In the genomic region with DNA sequence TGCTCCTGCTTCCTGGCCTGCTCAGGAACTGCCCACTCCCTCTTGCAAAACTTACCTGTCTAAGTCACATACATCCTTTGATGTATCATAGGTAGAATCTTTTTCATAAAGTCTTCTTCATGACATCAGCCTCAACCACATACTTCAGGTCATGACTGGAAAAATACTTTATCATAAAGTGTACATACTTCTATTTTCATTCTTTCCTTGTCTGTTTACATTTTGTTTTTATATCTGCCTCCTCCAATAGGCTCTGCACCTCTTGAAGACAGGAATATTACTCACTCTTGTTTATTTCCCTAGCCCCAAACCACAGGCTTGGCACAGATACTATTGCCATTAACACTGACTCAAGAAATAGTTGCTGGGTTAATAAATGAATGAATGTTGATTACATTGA, we compare ENCODE assay signal across 29 cellular contexts. TPM values are rescaled to one million over a fixed set of nuclear protein-coding genes. Genes with fewer than 3 reads are reported as not detected.
DNase-seq lines count a peak whose midpoint lies in the region; ATAC-seq and TF ChIP-seq lines count a peak whose summit lies in the region.
"Had no signal": no experiment of that assay in that cellular context is flagged by ENCODE, and none has a peak within 500 bp of the region (broad histone marks: within the 10 kb centered on the region; RNA-seq: fewer than 3 reads in every experiment).

No MANE protein-coding gene starts in this region.

- no peak overlapping the region for H3K27ac Mint-ChIP-seq in T-helper 2 cell treated with Interferon-gamma antibody and Interleukin-4, amounts not matched to agents 5 μg/mL and 100 μg/mL, for 36 hours
- H3K27ac Mint-ChIP-seq: activated naive CD4-positive, alpha-beta T cell treated with anti-CD3 and anti-CD28 coated beads, Interleukin-2, amount 50 U/mL, for 24 hours; CD14-positive monocyte; nephron; stimulated activated memory B cell treated with anti-CD40 and anti-IgM and Interleukin-4, amounts not matched to agents 10 μg/mL and 1 μg/mL and 100 μg/mL, for 72 hours; WTC11 had no signal

- H3K27me3 Mint-ChIP-seq in T-helper 2 cell treated with Interferon-gamma antibody and Interleukin-4, amounts not matched to agents 5 μg/mL and 100 μg/mL, for 36 hours (ENCODE audit: low read depth), result no peaks in the 10 kb centered on the region
- H3K27me3 Mint-ChIP-seq: activated naive CD4-positive, alpha-beta T cell treated with anti-CD3 and anti-CD28 coated beads, Interleukin-2, amount 50 U/mL, for 24 hours; stimulated activated memory B cell treated with anti-CD40 and anti-IgM and Interleukin-4, amounts not matched to agents 10 μg/mL and 1 μg/mL and 100 μg/mL, for 72 hours had no signal

- no peaks in the 10 kb centered on the region for H3K4me1 ChIP-seq in BE2C
- H3K4me1 ChIP-seq: pancreas, right atrium auricular region, suprapubic skin had no signal

- no peak overlapping the region for H3K4me3 Mint-ChIP-seq in T-helper 2 cell treated with Interferon-gamma antibody and Interleukin-4, amounts not matched to agents 5 μg/mL and 100 μg/mL, for 36 hours
- H3K4me3 Mint-ChIP-seq: activated naive CD4-positive, alpha-beta T cell treated with anti-CD3 and anti-CD28 coated beads, Interleukin-2, amount 50 U/mL, for 24 hours; CD14-positive monocyte; nephron; stimulated activated memory B cell treated with anti-CD40 and anti-IgM and Interleukin-4, amounts not matched to agents 10 μg/mL and 1 μg/mL and 100 μg/mL, for 72 hours; WTC11 had no signal

- H3K9me3 ChIP-seq in BE2C, result no peaks in the 10 kb centered on the region
- H3K9me3 ChIP-seq: pancreas, suprapubic skin had no signal

- H3K36me3 Mint-ChIP-seq in T-helper 2 cell treated with Interferon-gamma antibody and Interleukin-4, amounts not matched to agents 5 μg/mL and 100 μg/mL, for 36 hours (ENCODE audit: low read depth), result no peaks in the 10 kb centered on the region
- H3K36me3 Mint-ChIP-seq: activated naive CD4-positive, alpha-beta T cell treated with anti-CD3 and anti-CD28 coated beads, Interleukin-2, amount 50 U/mL, for 24 hours; CD14-positive monocyte; stimulated activated memory B cell treated with anti-CD40 and anti-IgM and Interleukin-4, amounts not matched to agents 10 μg/mL and 1 μg/mL and 100 μg/mL, for 72 hours; WTC11 had no signal

- H3K4me3 ChIP-seq in astrocyte of the spinal cord (ENCODE audit: low read depth, low read length) (no peak overlapping the region), BE2C (ENCODE audit: low read depth, low read length) (no peak overlapping the region)
- H3K4me3 ChIP-seq: hepatocyte, pancreas, right atrium auricular region, suprapubic skin had no signal

- H3K27me3 ChIP-seq in BE2C, result no peaks in the 10 kb centered on the region
- H3K27me3 ChIP-seq: hepatocyte, pancreas, right atrium auricular region, suprapubic skin had no signal

- no peaks in the 10 kb centered on the region for H3K36me3 ChIP-seq in BE2C
- H3K36me3 ChIP-seq: pancreas, right atrium auricular region, suprapubic skin had no signal

- no peaks in the 10 kb centered on the region for H3K9me3 Mint-ChIP-seq in T-helper 2 cell treated with Interferon-gamma antibody and Interleukin-4, amounts not matched to agents 5 μg/mL and 100 μg/mL, for 36 hours
- H3K9me3 Mint-ChIP-seq: activated naive CD4-positive, alpha-beta T cell treated with anti-CD3 and anti-CD28 coated beads, Interleukin-2, amount 50 U/mL, for 24 hours; nephron; stimulated activated memory B cell treated with anti-CD40 and anti-IgM and Interleukin-4, amounts not matched to agents 10 μg/mL and 1 μg/mL and 100 μg/mL, for 72 hours had no signal

- TF ChIP-seq CTCF in astrocyte of the spinal cord (IDR thresholded peaks at IDR 0.05; ENCODE audit: low read depth, low read length) (no peak), BE2C (IDR thresholded peaks at IDR 0.05; ENCODE audit: low read depth, low read length) (no peak)

- DNase-seq in EL (peak; percentile 8), NCI-H226 (peak; percentile 55), astrocyte of the spinal cord (ENCODE audit: low read depth, low spot score) (peak; percentile 55), kidney glomerular epithelial cell (lab: John Stamatoyannopoulos, UW) (peak; percentile 6), BE2C (no peak), KG1 (lab: John Stamatoyannopoulos, UW) (no peak)
- DNase-seq in T-helper 2 cell treated with Interferon-gamma antibody and Interleukin-4, amounts not matched to agents 5 μg/mL and 100 μg/mL, for 36 hours (ENCODE audit: low spot score), result no peak
- DNase-seq: activated CD4-positive, alpha-beta T cell treated with anti-CD3 and anti-CD28 coated beads, Interleukin-2, amount 50 U/mL, for 48 hours; activated CD8-positive, alpha-beta memory T cell treated with anti-CD3 and anti-CD28 coated beads, Interleukin-2, amount 50 U/mL, for 4 hours; aorta; cerebellar nuclear complex; left ventricle myocardium superior; NCI-H1048; NCI-H1694 treated with DMSO at 0.1 percent for 48 hours; NCI-H2171 treated with DMSO at 0.1 percent for 48 hours; NCI-H526; pancreas; RPMI8226; stimulated activated CD4-positive, alpha-beta T cell treated with anti-CD3 and anti-CD28 coated beads, Interleukin-4, amount 100 ng/mL, for 1 hour; T-helper 9 cell had no signal

- ATAC-seq in GM18861 (IDR thresholded peaks at IDR 0.05; ENCODE audit: unreplicated experiment), result no peak
- ATAC-seq: left ventricle myocardium superior; pancreas; stimulated activated memory B cell treated with anti-CD40 and anti-IgM and Interleukin-4, amounts not matched to agents 10 μg/mL and 1 μg/mL and 100 μg/mL, for 72 hours; WTC11 had no signal

- H3K4me1 Mint-ChIP-seq in T-helper 2 cell treated with Interferon-gamma antibody and Interleukin-4, amounts not matched to agents 5 μg/mL and 100 μg/mL, for 36 hours (ENCODE audit: low read depth), result no peaks in the 10 kb centered on the region
- H3K4me1 Mint-ChIP-seq: activated naive CD4-positive, alpha-beta T cell treated with anti-CD3 and anti-CD28 coated beads, Interleukin-2, amount 50 U/mL, for 24 hours; nephron; stimulated activated memory B cell treated with anti-CD40 and anti-IgM and Interleukin-4, amounts not matched to agents 10 μg/mL and 1 μg/mL and 100 μg/mL, for 72 hours had no signal

- in situ Hi-C loops in astrocyte of the spinal cord (cut with HindIII; ENCODE audit: low sequenced_read_pairs), result no loop called here

RNA-seq across cellular contexts. Expression of gene ZNF804A, which starts 43.6 kb away (rescaled TPM):
- polyA plus RNA-seq in BE2C (2012; ENCODE audit: insufficient read depth, insufficient read length, low read depth), result 16.7 TPM
- polyA plus RNA-seq: aorta had no signal

Comparison
In these comparisons a context has a peak if more than half of its experiments do, and no peak if none do; other contexts are left out.
1. DNase-seq: peak in EL (single experiment), NCI-H226 (single experiment), astrocyte of the spinal cord (single experiment) and kidney glomerular epithelial cell (single experiment); none in T-helper 2 cell treated with Interferon-gamma antibody and Interleukin-4, amounts not matched to agents 5 μg/mL and 100 μg/mL, for 36 hours (single experiment), BE2C (single experiment) and KG1 (single experiment).